10 cellular contexts compared by ENCODE assay signal in genomic region chr10:72277340-72277995, GRCh38. TPM values are rescaled to one million over a fixed set of nuclear protein-coding genes. Genes with fewer than 3 reads are reported as not detected.
A peak's percentile ranks its signal among the peaks of the same experiment; 100 is the strongest.
DNase-seq lines count a peak whose midpoint lies in the region; ATAC-seq and TF ChIP-seq lines count a peak whose summit lies in the region.
"Had no signal": no experiment of that assay in that cellular context is flagged by ENCODE, and none has a peak within 500 bp of the region (broad histone marks: within the 10 kb centered on the region; RNA-seq: fewer than 3 reads in every experiment).

No MANE protein-coding gene starts in this region.

- H3K36me3 Mint-ChIP-seq in activated CD4-positive, alpha-beta T cell treated with anti-CD3 and anti-CD28 coated beads, Interleukin-2, amount 10 ng/mL, durations not matched to agents 7 days and 5 days (ENCODE audit: low read depth): peaks cover 32% of the 10 kb centered on the region

- POLR2A ChIA-PET in activated CD4-positive, alpha-beta T cell treated with anti-CD3 and anti-CD28 coated beads, Interleukin-2, amount 10 ng/mL, durations not matched to agents 7 days and 5 days (lab: Charles Lee): interaction anchor here (0.8 to 1.6 kb wide), 5 partner anchors 14 to 59 kb away, joined by 3 to 4 read pairs (median 3); no protein-coding TSS in a partner anchor

- H3K27ac Mint-ChIP-seq in activated CD4-positive, alpha-beta T cell treated with anti-CD3 and anti-CD28 coated beads, Interleukin-2, amount 10 ng/mL, durations not matched to agents 7 days and 5 days: peak overlapping the region; percentile 64

- H3K4me1 Mint-ChIP-seq in activated CD4-positive, alpha-beta T cell treated with anti-CD3 and anti-CD28 coated beads, Interleukin-2, amount 10 ng/mL, durations not matched to agents 7 days and 5 days: peaks cover 52% of the 10 kb centered on the region

- peak overlapping the region; percentile 98 for H3K4me3 Mint-ChIP-seq in activated CD4-positive, alpha-beta T cell treated with anti-CD3 and anti-CD28 coated beads, Interleukin-2, amount 10 ng/mL, durations not matched to agents 7 days and 5 days

- CTCF ChIA-PET in activated CD4-positive, alpha-beta T cell treated with anti-CD3 and anti-CD28 coated beads, Interleukin-2, amount 10 ng/mL, durations not matched to agents 7 days and 5 days (lab: Charles Lee): interaction anchor here (1.1 to 6.6 kb wide), 5 partner anchors 13 to 60 kb away, joined by 3 to 49 read pairs (median 28); no protein-coding TSS in a partner anchor

- ATAC-seq in right lobe of liver (no peak), HG03045 (IDR thresholded peaks at IDR 0.05; ENCODE audit: unreplicated experiment) (no peak)

- DNase-seq in activated CD4-positive, alpha-beta T cell treated with anti-CD3 and anti-CD28 coated beads, Interleukin-2, amount 10 ng/mL, durations not matched to agents 7 days and 5 days: no peak
- DNase-seq in activated CD4-positive, alpha-beta T cell treated with anti-CD3 and anti-CD28 coated beads for 4 hours: no peak
- no peak for DNase-seq in right lobe of liver
- DNase-seq in testis: no peak
- no peak for DNase-seq in A172 (ENCODE audit: low spot score)
- DNase-seq in stimulated activated CD4-positive, alpha-beta T cell treated with anti-CD3 and anti-CD28 coated beads, Interleukin-4, amount 100 ng/mL, for 24 hours: no peak
- DNase-seq: AML-193, hippocampal formation had no signal

- 65 to 88% (median 85%) methylated on average over 5 of the region's 5 CpGs for WGBS in adipose tissue, 3 donors
- 81% methylated on average over 5 of the region's 5 CpGs for WGBS in right lobe of liver (ENCODE audit: insufficient coverage, low coverage, low lambda C conversion rate, missing lambda C conversion rate)
- WGBS in testis, 2 donors: 70 to 84% methylated on average over 5 of the region's 5 CpGs

- H3K36me3 ChIP-seq in right lobe of liver (peaks cover 0 to 8% (median 2%) of the 10 kb centered on the region in 4 donors), testis (ENCODE audit: low read depth, missing control alignments) (no peaks in the 10 kb centered on the region)

- intact Hi-C loops in right lobe of liver (cut with DNase I) (no loop called here), testis (cut with DNase I; ENCODE audit: low total_unique reads) (loop anchor here (10.0 kb wide), 1 partner anchor 57 kb away; no protein-coding TSS in a partner anchor)

- H3K27ac ChIP-seq in adipose tissue (ENCODE audit: low read depth, low read length): peak overlapping the region; percentile 5
- H3K27ac ChIP-seq in right lobe of liver: peak overlapping the region in 2 of 3 donors; percentile 99
- peak overlapping the region; percentile 27 to 96 for H3K27ac ChIP-seq in testis

- TF ChIP-seq POLR2A in right lobe of liver (IDR thresholded peaks at IDR 0.05) (no peak), testis (IDR thresholded peaks at IDR 0.05) (no peak)

- no peaks in the 10 kb centered on the region for H3K9me3 ChIP-seq in right lobe of liver
- H3K9me3 ChIP-seq in testis: no peaks in the 10 kb centered on the region

- H3K4me1 ChIP-seq in right lobe of liver (peaks cover 0 to 14% (median 4%) of the 10 kb centered on the region in 4 donors), testis (peaks cover 22% of the 10 kb centered on the region)

- TF ChIP-seq CTCF in right lobe of liver (IDR thresholded peaks at IDR 0.05): no peak
- no peak for TF ChIP-seq CTCF in testis (IDR thresholded peaks at IDR 0.05)

- H3K4me3 ChIP-seq in right lobe of liver: no peak overlapping the region
- H3K4me3 ChIP-seq in testis: no peak overlapping the region

- H3K27me3 ChIP-seq in right lobe of liver (no peaks in the 10 kb centered on the region), testis (no peaks in the 10 kb centered on the region)

- H3K27me3 Mint-ChIP-seq in activated CD4-positive, alpha-beta T cell treated with anti-CD3 and anti-CD28 coated beads, Interleukin-2, amount 10 ng/mL, durations not matched to agents 7 days and 5 days: no peaks in the 10 kb centered on the region

- no peaks in the 10 kb centered on the region for H3K9me3 Mint-ChIP-seq in activated CD4-positive, alpha-beta T cell treated with anti-CD3 and anti-CD28 coated beads, Interleukin-2, amount 10 ng/mL, durations not matched to agents 7 days and 5 days

RNA-seq across cellular contexts. Expression of gene DDIT4, which starts 3.7 kb away (rescaled TPM):
- 100 to 1,000 TPM; 166 to 189 TPM for total RNA-seq in activated CD4-positive, alpha-beta T cell treated with anti-CD3 and anti-CD28 coated beads, Interleukin-2, amount 10 ng/mL, durations not matched to agents 7 days and 5 days
- polyA plus RNA-seq in adipose tissue (1,000 to 10,000 TPM in 1 of 3 donors, 100 to 1,000 TPM in 2; 103 to 1,196 (median 199) TPM), testis (ENCODE audit: insufficient read depth, low read depth, low replicate concordance) (46.6 TPM)
- total RNA-seq in right lobe of liver (100 to 1,000 TPM in 4 of 6 experiments, 10 to 100 TPM in 2; 51.7 to 180 (median 143) TPM), testis (10 to 100 TPM; 69.6 to 94.3 TPM)
- total RNA-seq in A172 (2014; rRNA removed; shearing (Covaris generic)): 7.8 and 14.6 TPM in 2 replicates

Comparison
In these comparisons a context has a peak if more than half of its experiments do, and no peak if none do; other contexts are left out.
1. H3K27ac ChIP-seq: peak in every context shown above with its lines; median percentile 99 in right lobe of liver; 62 in testis; 5 in adipose tissue.